Comparison of ENCODE assay signal across 26 cellular contexts in the genomic region with DNA sequence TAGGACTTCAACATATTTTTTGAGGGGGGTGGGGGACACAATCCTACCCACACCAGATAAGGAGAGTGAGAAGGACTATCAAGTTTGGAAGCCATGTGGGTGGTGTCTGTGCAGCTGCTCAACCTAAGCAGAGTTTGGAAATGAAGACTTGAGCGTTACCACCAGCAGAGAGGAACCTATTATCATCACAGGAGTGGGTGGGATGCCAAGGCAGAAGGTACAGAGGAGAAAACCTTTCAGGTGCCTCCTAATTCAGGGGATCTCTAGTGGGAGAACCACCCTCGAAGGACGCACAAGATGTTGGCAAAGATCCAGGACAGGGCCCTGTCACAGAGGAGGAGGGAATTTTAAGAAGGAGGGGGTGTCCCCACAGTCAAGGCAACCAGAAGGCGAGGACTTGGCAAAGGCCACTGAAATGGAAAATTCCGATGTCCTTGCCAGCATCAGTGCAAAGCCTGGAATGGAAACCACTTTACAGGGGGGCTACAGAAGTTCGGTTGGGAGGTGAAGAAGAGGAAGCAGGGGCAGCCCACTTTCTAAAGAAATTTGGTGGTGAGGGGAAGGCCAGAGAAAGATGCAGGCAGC. TPM values are rescaled to one million over a fixed set of nuclear protein-coding genes. Genes with fewer than 3 reads are reported as not detected.
DNase-seq lines count a peak whose midpoint lies in the region; ATAC-seq, FAIRE-seq and TF ChIP-seq lines count a peak whose summit lies in the region.
"Had no signal": no experiment of that assay in that cellular context is flagged by ENCODE, and none has a peak within 500 bp of the region (broad histone marks: within the 10 kb centered on the region; RNA-seq: fewer than 3 reads in every experiment).

No MANE protein-coding gene starts in this region.

- CTCF ChIA-PET in K562 (lab: Yijun Ruan, JAX; ENCODE audit: low intra/inter-chr PET ratio): no interaction called here

- H3K79me2 ChIP-seq in K562 (ENCODE audit: control insufficient read depth, insufficient read depth, low read length): no peaks in the 10 kb centered on the region

- no peak overlapping the region for H3K4me3 ChIP-seq in K562
- H3K4me3 ChIP-seq: SJSA1 had no signal

- TF ChIP-seq CTCF in K562 (IDR thresholded peaks at IDR 0.05 in 2 of 3, conservative IDR thresholded peaks at IDR 0.05 in 1 of 3; ENCODE audit: insufficient read depth in 2 of 3, low read depth in 1 of 3, low read length in 3 of 3): no peak

- no TSS peak for BruUV-seq in K562 (replicated peaks; lab: Mats Ljungman, UMichigan)

- 0% methylated on average over 6 of the region's 6 CpGs for WGBS in K562 (ENCODE audit: insufficient coverage, low coverage, missing lambda C conversion rate)

- no peak overlapping the region for H2AFZ ChIP-seq in K562 (ENCODE audit: low read depth, low read length)

- no peaks in the 10 kb centered on the region for H3K9me1 ChIP-seq in K562 (ENCODE audit: control insufficient read depth, insufficient read depth, low read length)

- DNase-seq in Ammon's horn (ENCODE audit: low spot score) (peak; percentile 33), G401 (ENCODE audit: low spot score) (peak; percentile 45), K562 (ENCODE audit: extremely low read depth in 1 of 4, low spot score in 3 of 4) (no peak), mucosa of gallbladder (ENCODE audit: low spot score) (no peak)
- no peak for DNase-seq in stimulated activated naive CD8-positive, alpha-beta T cell treated with anti-CD3 and anti-CD28 coated beads, Interleukin-15, Interleukin-2, amounts not matched to agents 100 U/mL and 50 U/mL, for 24 hours
- DNase-seq: BE2C; CD8-positive, alpha-beta memory T cell; DMS153; DND-41; Karpas-422; NCI-H1092; NCI-H1417 treated with DMSO at 0.1 percent for 48 hours; NCI-H187; NCI-H2081 treated with DMSO at 0.1 percent for 48 hours; NCI-H524 treated with DMSO at 0.1 percent for 48 hours; NCI-H82; Right ventricle myocardium superior; RPMI8226; T-cell had no signal

- TF ChIP-seq POLR2A in K562 (conservative IDR thresholded peaks at IDR 0.05): no peak

- H3K9me3 ChIP-seq in K562 (replicated peaks; ENCODE audit: control insufficient read depth, insufficient read depth, low read depth, low read length): no peaks in the 10 kb centered on the region
- H3K9me3 ChIP-seq: BE2C, SJSA1 had no signal

- H3K9ac ChIP-seq in K562 (ENCODE audit: insufficient read depth in 1 of 2, low read depth in 2 of 2, low read length in 2 of 2): no peak overlapping the region

- H3K27me3 ChIP-seq in K562 (ENCODE audit: control insufficient read depth in 2 of 2, insufficient read depth in 2 of 2, low read length in 2 of 2) (peaks cover 0 to 28% of the 10 kb centered on the region in 2 experiments; a peak in 3 of 5 replicates), layer of hippocampus (ENCODE audit: control insufficient read depth, insufficient read depth, low read length) (no peaks in the 10 kb centered on the region)
- H3K27me3 ChIP-seq: BE2C, SJSA1 had no signal

- no peaks in the 10 kb centered on the region for H4K20me1 ChIP-seq in K562 (replicated peaks; ENCODE audit: control insufficient read depth, insufficient read depth, low read length)

- no peak overlapping the region for H3K27ac ChIP-seq in K562 (ENCODE audit: extremely low read depth, low read depth, low read length)
- peak overlapping the region; percentile 1 for H3K27ac ChIP-seq in layer of hippocampus (ENCODE audit: low read depth, low read length)
- H3K27ac ChIP-seq: HL-60, SJSA1 had no signal

- H3K36me3 ChIP-seq in K562 (ENCODE audit: control insufficient read depth, insufficient read depth, low read length): no peaks in the 10 kb centered on the region
- H3K36me3 ChIP-seq: BE2C, SJSA1 had no signal

- no peak for FAIRE-seq in K562 (lab: Jason Lieb, UNC)
- FAIRE-seq: GM18507, H54 had no signal

- no peak overlapping the region for H3K4me2 ChIP-seq in K562 (ENCODE audit: insufficient read depth, low read length)

- no peak for TF ChIP-seq EP300 in K562 (IDR thresholded peaks at IDR 0.05; ENCODE audit: low read length)

- TF ChIP-seq RAD21 in K562 (CRISPR knock-in tag; conservative IDR thresholded peaks at IDR 0.05 in 1 of 2, IDR thresholded peaks at IDR 0.05 in 1 of 2): no peak

- H3K4me1 ChIP-seq in K562 (replicated peaks in 1 of 2; ENCODE audit: control insufficient read depth in 2 of 2, insufficient read depth in 2 of 2, low read length in 2 of 2): no peaks in the 10 kb centered on the region
- H3K4me1 ChIP-seq: BE2C, SJSA1 had no signal

- no peak for ATAC-seq in K562
- ATAC-seq in GM21381 (IDR thresholded peaks at IDR 0.05; ENCODE audit: unreplicated experiment): no peak
- ATAC-seq in stimulated activated naive CD8-positive, alpha-beta T cell treated with anti-CD3 and anti-CD28 coated beads, Interleukin-15, Interleukin-2, amounts not matched to agents 100 U/mL and 50 U/mL, for 24 hours: no peak
- ATAC-seq: T-cell had no signal

- POLR2A ChIA-PET in K562 (lab: Yijun Ruan, JAX): no interaction called here

- in situ Hi-C loops in G401 (cut with HindIII; ENCODE audit: low sequenced_read_pairs) (no loop called here), K562 (cut with MboI) (no loop called here)

- intact Hi-C loops in K562 (cut with micrococcal nuclease): no loop called here

TF ChIP-seq in K562, 482 proteins besides CTCF, POLR2A, EP300 and RAD21:
- TF ChIP-seq ZNF561 (CRISPR knock-in tag; conservative IDR thresholded peaks at IDR 0.05) (no peak), NCOA2 (IDR thresholded peaks at IDR 0.05; ENCODE audit: partially characterized antibody in 2 of 2) (no peak), NFIC (IDR thresholded peaks at IDR 0.05) (peak; percentile 34; the same call in 1 of the 2 replicates), HDAC8 (tag; IDR thresholded peaks at IDR 0.05) (no peak)

RNA-seq across cellular contexts. Expression of a gene that starts 8.4 kb away (rescaled TPM):
- 145 and 154 TPM in 2 replicates for total RNA-seq in G401 (2014; rRNA removed; shearing (Covaris generic))
- not detected in 2 replicates for total RNA-seq in K562 (2011; cell fraction: chromatin; rRNA removed; ENCODE audit: low replicate concordance)
- not detected in 2 replicates for total RNA-seq in K562 (2011; cell fraction: nucleolus; rRNA removed)
- total RNA-seq in K562 (2011; cell fraction: nucleoplasm; rRNA removed): not detected in 2 replicates
- total RNA-seq in K562 (2014; rRNA removed) (not detected in 2 replicates), K562 (2014; rRNA removed; fragmentation: Illumina TruSeq; extraction: Trizol) (not detected in 2 replicates), K562 (2015; rRNA removed; fragmentation: Illumina TruSeq; extraction: Trizol) (not detected in 2 replicates), K562 (2021) (not detected in 2 replicates), mucosa of gallbladder (6.8 TPM)
- polyA plus RNA-seq in K562 (2011; rRNA removed) (not detected in 2 replicates), K562 (2014; fragmentation: Illumina TruSeq; extraction: Trizol) (not detected in 2 replicates), K562 (2014; fragmentation: Nextera tagmentation; extraction: Ambion mirVana) (under 1 TPM; 0.14 to 0.32 TPM), K562 (2014; rRNA removed) (not detected in 2 replicates)
- not detected in 2 replicates for polyA plus RNA-seq in K562 (2011; cell fraction: cytosol; rRNA removed)
- polyA plus RNA-seq in K562 (2011; cell fraction: nucleus; rRNA removed): not detected in 2 replicates
- polyA plus RNA-seq in K562 (2012): 0.18 and 0.53 TPM in 2 replicates
- not detected in 2 replicates for polyA minus RNA-seq in K562 (2011; rRNA and poly(A)+ RNA removed)
- polyA minus RNA-seq in K562 (2011; cell fraction: cytosol; rRNA and poly(A)+ RNA removed): not detected in 2 replicates
- polyA minus RNA-seq in K562 (2011; cell fraction: nucleus; rRNA and poly(A)+ RNA removed): under 0.01 TPM in 1 of 2 replicates, not detected in the other
- total RNA-seq: CD8-positive, alpha-beta memory T cell; SJSA1 had no signal
- polyA plus RNA-seq: CD14-positive monocyte had no signal

Comparison
In these comparisons a context has a peak if more than half of its experiments do, and no peak if none do; other contexts are left out.
1. DNase-seq: peak in Ammon's horn (single experiment) and G401 (single experiment); none in K562 (0 of 4), mucosa of gallbladder (single experiment) and stimulated activated naive CD8-positive, alpha-beta T cell treated with anti-CD3 and anti-CD28 coated beads, Interleukin-15, Interleukin-2, amounts not matched to agents 100 U/mL and 50 U/mL, for 24 hours (single experiment).
2. RNA of a gene that starts 8.4 kb away (total RNA-seq): 145 to 154 TPM in G401; 6.8 TPM in mucosa of gallbladder (single experiment) and not detected in K562; every median in the first group is over 10 times any median in the second.